11 cellular contexts compared by ENCODE assay signal in genomic region chr17:77349976-77350830, GRCh38.
DNase-seq lines count a peak whose midpoint lies in the region; ATAC-seq and TF ChIP-seq lines count a peak whose summit lies in the region.
"Had no signal": no experiment of that assay in that cellular context is flagged by ENCODE, and none has a peak within 500 bp of the region (broad histone marks: within the 10 kb centered on the region; RNA-seq: fewer than 3 reads in every experiment).

No MANE protein-coding gene starts in this region.

- no peak overlapping the region for H3K4me3 Mint-ChIP-seq in activated T-helper 17 cell treated with anti-CD3 and anti-CD28 coated beads, Interleukin-2, amount 50 U/mL, for 72 hours

- no peak for TF ChIP-seq POLR2A in ovary (IDR thresholded peaks at IDR 0.05)

- peak; percentile 54 for DNase-seq in EL
- DNase-seq in cardiac muscle cell (ENCODE audit: low read depth in 1 of 2, low spot score in 1 of 2), result peak in 1 of 2 donors; percentile 84
- DNase-seq in ovary, result peak in 3 of 5 donors; percentile 21 to 44 (median 37)
- no peak for DNase-seq in stimulated activated CD4-positive, alpha-beta T cell treated with anti-CD3 and anti-CD28 coated beads, Interleukin-1b, Interleukin-23, amount 100 ng/mL, for 48 hours
- DNase-seq: NCI-H510A had no signal

- peak; percentile 34 for ATAC-seq in SK-N-SH treated with all-trans-retinoic acid at 6 μM for 48 hours
- no peak for ATAC-seq in GM18867 (IDR thresholded peaks at IDR 0.05; ENCODE audit: unreplicated experiment)
- no peak for ATAC-seq in activated T-helper 17 cell treated with anti-CD3 and anti-CD28 coated beads, Interleukin-2, amount 50 U/mL, for 72 hours (replicated peaks)
- ATAC-seq in HG02588 (IDR thresholded peaks at IDR 0.05; ENCODE audit: unreplicated experiment), result no peak
- ATAC-seq: naive thymus-derived CD4-positive, alpha-beta T cell had no signal

- H3K4me1 ChIP-seq in cardiac muscle cell (ENCODE audit: low read depth) (peaks cover 9% of the 10 kb centered on the region), ovary (ENCODE audit: insufficient read depth) (peaks cover 30% of the 10 kb centered on the region)

- H3K27me3 ChIP-seq in cardiac muscle cell (no peaks in the 10 kb centered on the region), ovary (no peaks in the 10 kb centered on the region)

- intact Hi-C loops in ovary (cut with DNase I), result no loop called here

- no peaks in the 10 kb centered on the region for H3K9me3 ChIP-seq in cardiac muscle cell (ENCODE audit: low read depth)
- no peaks in the 10 kb centered on the region for H3K9me3 ChIP-seq in ovary

- no peak for TF ChIP-seq EP300 in ovary (IDR thresholded peaks at IDR 0.05)

- H3K36me3 Mint-ChIP-seq in activated T-helper 17 cell treated with anti-CD3 and anti-CD28 coated beads, Interleukin-2, amount 50 U/mL, for 72 hours (ENCODE audit: low read depth), result no peaks in the 10 kb centered on the region
- H3K36me3 Mint-ChIP-seq: T-cell had no signal

- TF ChIP-seq CTCF in cardiac muscle cell (IDR thresholded peaks at IDR 0.05; ENCODE audit: low read depth, low read length) (no peak), ovary (IDR thresholded peaks at IDR 0.05) (no peak)

- H3K36me3 ChIP-seq in cardiac muscle cell, result no peaks in the 10 kb centered on the region
- H3K36me3 ChIP-seq in ovary, result no peaks in the 10 kb centered on the region

- H3K27ac ChIP-seq in cardiac muscle cell (peak overlapping the region; percentile 71), ovary (peak overlapping the region; percentile 54 to 62)

- H3K4me3 ChIP-seq in cardiac muscle cell (no peak overlapping the region), ovary (no peak overlapping the region)

- no peak overlapping the region for H3K27ac Mint-ChIP-seq in activated T-helper 17 cell treated with anti-CD3 and anti-CD28 coated beads, Interleukin-2, amount 50 U/mL, for 72 hours
- H3K27ac Mint-ChIP-seq: T-cell had no signal

- H3K27me3 Mint-ChIP-seq in activated T-helper 17 cell treated with anti-CD3 and anti-CD28 coated beads, Interleukin-2, amount 50 U/mL, for 72 hours, result no peaks in the 10 kb centered on the region
- H3K27me3 Mint-ChIP-seq: naive thymus-derived CD4-positive, alpha-beta T cell; T-cell had no signal

- 36 to 40% (median 39%) methylated on average over 11 to 12 of the region's 12 CpGs for WGBS in ovary, 3 donors

- no peaks in the 10 kb centered on the region for H3K9me3 Mint-ChIP-seq in activated T-helper 17 cell treated with anti-CD3 and anti-CD28 coated beads, Interleukin-2, amount 50 U/mL, for 72 hours
- H3K9me3 Mint-ChIP-seq: naive thymus-derived CD4-positive, alpha-beta T cell; T-cell had no signal

- H3K4me1 Mint-ChIP-seq in activated T-helper 17 cell treated with anti-CD3 and anti-CD28 coated beads, Interleukin-2, amount 50 U/mL, for 72 hours, result no peaks in the 10 kb centered on the region

TF ChIP-seq in SK-N-SH treated with all-trans-retinoic acid at 6 μM for 48 hours, 23 proteins besides CTCF, POLR2A, EP300 and RAD21:
- TF ChIP-seq TOX (CRISPR knock-in tag; IDR thresholded peaks at IDR 0.05; ENCODE audit: borderline replicate concordance) (no peak), ZNF70 (CRISPR knock-in tag; IDR thresholded peaks at IDR 0.05) (no peak), CREB5 (CRISPR knock-in tag; IDR thresholded peaks at IDR 0.05; ENCODE audit: low read depth) (no peak), PATZ1 (CRISPR knock-in tag; IDR thresholded peaks at IDR 0.05; ENCODE audit: borderline replicate concordance) (no peak), ISL1 (CRISPR knock-in tag; IDR thresholded peaks at IDR 0.05) (no peak), SNAI2 (CRISPR knock-in tag; IDR thresholded peaks at IDR 0.05) (no peak), CSDC2 (CRISPR knock-in tag; IDR thresholded peaks at IDR 0.05) (no peak), GLIS3 (CRISPR knock-in tag; IDR thresholded peaks at IDR 0.05) (no peak), ZNF565 (CRISPR knock-in tag; conservative IDR thresholded peaks at IDR 0.05; ENCODE audit: low read depth) (no peak), PPARA (CRISPR knock-in tag; IDR thresholded peaks at IDR 0.05; ENCODE audit: borderline replicate concordance) (no peak), TCF4 (CRISPR knock-in tag; IDR thresholded peaks at IDR 0.05; ENCODE audit: borderline replicate concordance) (no peak), ZNF8 (CRISPR knock-in tag; IDR thresholded peaks at IDR 0.05) (no peak), ARNTL (CRISPR knock-in tag; IDR thresholded peaks at IDR 0.05; ENCODE audit: borderline replicate concordance, low read depth) (no peak), ZFP30 (CRISPR knock-in tag; IDR thresholded peaks at IDR 0.05) (no peak)
- TF ChIP-seq, protein P1, sequence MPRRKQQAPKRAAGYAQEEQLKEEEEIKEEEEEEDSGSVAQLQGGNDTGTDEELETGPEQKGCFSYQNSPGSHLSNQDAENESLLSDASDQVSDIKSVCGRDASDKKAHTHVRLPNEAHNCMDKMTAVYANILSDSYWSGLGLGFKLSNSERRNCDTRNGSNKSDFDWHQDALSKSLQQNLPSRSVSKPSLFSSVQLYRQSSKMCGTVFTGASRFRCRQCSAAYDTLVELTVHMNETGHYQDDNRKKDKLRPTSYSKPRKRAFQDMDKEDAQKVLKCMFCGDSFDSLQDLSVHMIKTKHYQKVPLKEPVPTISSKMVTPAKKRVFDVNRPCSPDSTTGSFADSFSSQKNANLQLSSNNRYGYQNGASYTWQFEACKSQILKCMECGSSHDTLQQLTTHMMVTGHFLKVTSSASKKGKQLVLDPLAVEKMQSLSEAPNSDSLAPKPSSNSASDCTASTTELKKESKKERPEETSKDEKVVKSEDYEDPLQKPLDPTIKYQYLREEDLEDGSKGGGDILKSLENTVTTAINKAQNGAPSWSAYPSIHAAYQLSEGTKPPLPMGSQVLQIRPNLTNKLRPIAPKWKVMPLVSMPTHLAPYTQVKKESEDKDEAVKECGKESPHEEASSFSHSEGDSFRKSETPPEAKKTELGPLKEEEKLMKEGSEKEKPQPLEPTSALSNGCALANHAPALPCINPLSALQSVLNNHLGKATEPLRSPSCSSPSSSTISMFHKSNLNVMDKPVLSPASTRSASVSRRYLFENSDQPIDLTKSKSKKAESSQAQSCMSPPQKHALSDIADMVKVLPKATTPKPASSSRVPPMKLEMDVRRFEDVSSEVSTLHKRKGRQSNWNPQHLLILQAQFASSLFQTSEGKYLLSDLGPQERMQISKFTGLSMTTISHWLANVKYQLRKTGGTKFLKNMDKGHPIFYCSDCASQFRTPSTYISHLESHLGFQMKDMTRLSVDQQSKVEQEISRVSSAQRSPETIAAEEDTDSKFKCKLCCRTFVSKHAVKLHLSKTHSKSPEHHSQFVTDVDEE (CRISPR knock-in tag; IDR thresholded peaks at IDR 0.05), result no peak
- TF ChIP-seq, protein P2, sequence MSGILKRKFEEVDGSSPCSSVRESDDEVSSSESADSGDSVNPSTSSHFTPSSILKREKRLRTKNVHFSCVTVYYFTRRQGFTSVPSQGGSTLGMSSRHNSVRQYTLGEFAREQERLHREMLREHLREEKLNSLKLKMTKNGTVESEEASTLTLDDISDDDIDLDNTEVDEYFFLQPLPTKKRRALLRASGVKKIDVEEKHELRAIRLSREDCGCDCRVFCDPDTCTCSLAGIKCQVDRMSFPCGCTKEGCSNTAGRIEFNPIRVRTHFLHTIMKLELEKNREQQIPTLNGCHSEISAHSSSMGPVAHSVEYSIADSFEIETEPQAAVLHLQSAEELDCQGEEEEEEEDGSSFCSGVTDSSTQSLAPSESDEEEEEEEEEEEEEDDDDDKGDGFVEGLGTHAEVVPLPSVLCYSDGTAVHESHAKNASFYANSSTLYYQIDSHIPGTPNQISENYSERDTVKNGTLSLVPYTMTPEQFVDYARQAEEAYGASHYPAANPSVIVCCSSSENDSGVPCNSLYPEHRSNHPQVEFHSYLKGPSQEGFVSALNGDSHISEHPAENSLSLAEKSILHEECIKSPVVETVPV (CRISPR knock-in tag; IDR thresholded peaks at IDR 0.05), result no peak
